8 cellular contexts compared by ENCODE assay signal in genomic region chr16:787261-787966, GRCh38. TPM values are rescaled to one million over a fixed set of nuclear protein-coding genes. Genes with fewer than 3 reads are reported as not detected.
DNase-seq lines count a peak whose midpoint lies in the region; ATAC-seq and TF ChIP-seq lines count a peak whose summit lies in the region.

No MANE protein-coding gene starts in this region.

- peak overlapping the region; percentile 94 for H3K4me2 ChIP-seq in trophoblast cell (ENCODE audit: low read length)

- peak overlapping the region; percentile 83 for H4K8ac ChIP-seq in trophoblast cell (ENCODE audit: low read depth, low read length)

- H2BK12ac ChIP-seq in trophoblast cell (ENCODE audit: low read length) = no peak overlapping the region

- H3K4me1 ChIP-seq in NT2/D1 (ENCODE audit: insufficient read depth, insufficient read length) (peaks cover 17% of the 10 kb centered on the region), trophoblast cell (ENCODE audit: control insufficient read depth in 1 of 2, insufficient read depth in 2 of 2, low read length in 2 of 2) (peaks cover 6 to 16% of the 10 kb centered on the region in 2 experiments)

- peak overlapping the region; percentile 30 for H3K4ac ChIP-seq in trophoblast cell (ENCODE audit: low read depth, low read length)

- peaks cover 8% of the 10 kb centered on the region for H3K79me2 ChIP-seq in trophoblast cell (ENCODE audit: control insufficient read depth, insufficient read depth, low read length, poor library complexity)

- H3K27ac ChIP-seq in trophoblast cell (ENCODE audit: low read depth, low read length) = no peak overlapping the region

- no peak overlapping the region for H3K23ac ChIP-seq in trophoblast cell (ENCODE audit: low read length)

- no peak for ATAC-seq in GM19324 (IDR thresholded peaks at IDR 0.05; ENCODE audit: low FRiP score, unreplicated experiment)

- no peak overlapping the region for H2BK120ac ChIP-seq in trophoblast cell (ENCODE audit: insufficient read depth, low read length, poor library complexity)

- H3K9me3 Mint-ChIP-seq in endothelial cell (ENCODE audit: unreplicated experiment) = no peaks in the 10 kb centered on the region

- peak overlapping the region; percentile 48 for H3K27ac Mint-ChIP-seq in endothelial cell (ENCODE audit: unreplicated experiment)

- peak overlapping the region; percentile 84 for H4K91ac ChIP-seq in trophoblast cell (ENCODE audit: low read depth, low read length)

- H3K4me1 Mint-ChIP-seq in endothelial cell (ENCODE audit: unreplicated experiment) = no peaks in the 10 kb centered on the region

- H3K79me1 ChIP-seq in trophoblast cell (ENCODE audit: low read length) = peaks cover 5% of the 10 kb centered on the region

- H3K36me3 ChIP-seq in NT2/D1 (ENCODE audit: insufficient read depth, insufficient read length, low read length) = peaks cover 68% of the 10 kb centered on the region
- peaks cover 45 to 56% of the 10 kb centered on the region in 2 experiments for H3K36me3 ChIP-seq in trophoblast cell (ENCODE audit: control insufficient read depth in 1 of 2, insufficient read depth in 2 of 2, low read length in 2 of 2)

- TF ChIP-seq CTCF in GM12864 (IDR thresholded peaks at IDR 0.05; ENCODE audit: low read depth, low read length, missing control alignments) (no peak), endothelial cell (IDR thresholded peaks at IDR 0.05; ENCODE audit: unreplicated experiment) (no peak), GM13977 (IDR thresholded peaks at IDR 0.05; ENCODE audit: extremely low read depth, insufficient read depth, missing control alignments) (no peak)

- H3K27me3 Mint-ChIP-seq in endothelial cell (ENCODE audit: unreplicated experiment) = peaks cover 4% of the 10 kb centered on the region

- no CpG with 5 or more reads among the region's 48 CpGs for WGBS in trophoblast cell (ENCODE audit: extremely low coverage, insufficient coverage, insufficient read length)

- peaks cover 7% of the 10 kb centered on the region for H3K36me3 Mint-ChIP-seq in endothelial cell (ENCODE audit: low read depth, unreplicated experiment)

- no peak overlapping the region for H2AK5ac ChIP-seq in trophoblast cell (ENCODE audit: low read length)

- H3K9ac ChIP-seq in NT2/D1 (ENCODE audit: insufficient read length, low read depth) (peak overlapping the region; percentile 99), trophoblast cell (ENCODE audit: low read length) (peak overlapping the region; percentile 88)

- peak overlapping the region; percentile 95 for H3K4me3 Mint-ChIP-seq in endothelial cell (ENCODE audit: unreplicated experiment)

- no peak overlapping the region for H4K12ac ChIP-seq in trophoblast cell (ENCODE audit: low read depth, low read length)

- H2AFZ ChIP-seq in trophoblast cell (ENCODE audit: insufficient read depth, low read length, poor library complexity) = peak overlapping the region; percentile 52

- H3K14ac ChIP-seq in trophoblast cell (ENCODE audit: low read length) = no peak overlapping the region

- in situ Hi-C loops in GM13977 (cut with MboI; ENCODE audit: low pct_unique_long_range_greater_than_20kb, low sequenced_read_pairs, unreplicated experiment) = loop anchor here (5.0 kb wide), 1 partner anchor 75 kb away; no protein-coding TSS in a partner anchor

- DNase-seq in GM12864 (ENCODE audit: low read depth) (no peak), NT2/D1 (ENCODE audit: low read depth, low spot score) (no peak), endothelial cell (ENCODE audit: low spot score) (no peak), trophoblast cell (peak in 1 of 2 donors; percentile 14), NCI-H2029 treated with DMSO at 0.1 percent for 48 hours (lab: John Stamatoyannopoulos, UW) (no peak), GM13977 (ENCODE audit: low spot score) (no peak), NCI-H226 (no peak)

- H3K4me3 ChIP-seq in GM12864 (ENCODE audit: low read depth, low read length) (peak overlapping the region; percentile 99), NT2/D1 (ENCODE audit: insufficient read length, low read depth) (peak overlapping the region; percentile 90), trophoblast cell (ENCODE audit: low read depth, low read length) (peak overlapping the region; percentile 97)

- no peak overlapping the region for H2BK5ac ChIP-seq in trophoblast cell (ENCODE audit: low read depth, low read length, poor library complexity)

- H3K9me3 ChIP-seq in NT2/D1 (ENCODE audit: insufficient read depth, low read length) = no peaks in the 10 kb centered on the region
- H3K9me3 ChIP-seq in trophoblast cell (ENCODE audit: insufficient read depth, low read depth, low read length) = no peaks in the 10 kb centered on the region

- H3K18ac ChIP-seq in trophoblast cell (ENCODE audit: low read length) = peak overlapping the region; percentile 91

- H3K27me3 ChIP-seq in NT2/D1 (ENCODE audit: insufficient read depth, insufficient read length) = no peaks in the 10 kb centered on the region
- no peaks in the 10 kb centered on the region for H3K27me3 ChIP-seq in trophoblast cell (ENCODE audit: insufficient read depth, low read length)

RNA-seq across cellular contexts. Expression of gene RPUSD1, which starts 0.8 kb away (rescaled TPM):
- 27.6 TPM for total RNA-seq in endothelial cell (ENCODE audit: unreplicated experiment)
- polyA plus RNA-seq in trophoblast cell (2013) = 28.7 TPM in 2 replicates

RNA-seq across cellular contexts. Expression of gene CHTF18, which starts 1.0 kb away (rescaled TPM):
- 56.8 TPM for total RNA-seq in endothelial cell (ENCODE audit: unreplicated experiment)
- 63.1 and 65.0 TPM in 2 replicates for polyA plus RNA-seq in trophoblast cell (2013)

RNA-seq across cellular contexts. Expression of gene GNG13, which starts 13.1 kb away (rescaled TPM):
- total RNA-seq in endothelial cell (ENCODE audit: unreplicated experiment) = not detected
- polyA plus RNA-seq in trophoblast cell (2013) = 0.24 and 0.26 TPM in 2 replicates

RNA-seq across cellular contexts. Expression of gene MSLN, which starts 26.9 kb away (rescaled TPM):
- 0.44 TPM for total RNA-seq in endothelial cell (ENCODE audit: unreplicated experiment)
- polyA plus RNA-seq in trophoblast cell (2013) = 0.16 and 0.17 TPM in 2 replicates

RNA-seq across cellular contexts. Expression of gene CIAO3, which starts 46.6 kb away (rescaled TPM):
- 51.0 TPM for total RNA-seq in endothelial cell (ENCODE audit: unreplicated experiment)
- polyA plus RNA-seq in trophoblast cell (2013) = 16.6 and 16.8 TPM in 2 replicates
